ENCODE assay signal across 16 cellular contexts in the genomic region with DNA sequence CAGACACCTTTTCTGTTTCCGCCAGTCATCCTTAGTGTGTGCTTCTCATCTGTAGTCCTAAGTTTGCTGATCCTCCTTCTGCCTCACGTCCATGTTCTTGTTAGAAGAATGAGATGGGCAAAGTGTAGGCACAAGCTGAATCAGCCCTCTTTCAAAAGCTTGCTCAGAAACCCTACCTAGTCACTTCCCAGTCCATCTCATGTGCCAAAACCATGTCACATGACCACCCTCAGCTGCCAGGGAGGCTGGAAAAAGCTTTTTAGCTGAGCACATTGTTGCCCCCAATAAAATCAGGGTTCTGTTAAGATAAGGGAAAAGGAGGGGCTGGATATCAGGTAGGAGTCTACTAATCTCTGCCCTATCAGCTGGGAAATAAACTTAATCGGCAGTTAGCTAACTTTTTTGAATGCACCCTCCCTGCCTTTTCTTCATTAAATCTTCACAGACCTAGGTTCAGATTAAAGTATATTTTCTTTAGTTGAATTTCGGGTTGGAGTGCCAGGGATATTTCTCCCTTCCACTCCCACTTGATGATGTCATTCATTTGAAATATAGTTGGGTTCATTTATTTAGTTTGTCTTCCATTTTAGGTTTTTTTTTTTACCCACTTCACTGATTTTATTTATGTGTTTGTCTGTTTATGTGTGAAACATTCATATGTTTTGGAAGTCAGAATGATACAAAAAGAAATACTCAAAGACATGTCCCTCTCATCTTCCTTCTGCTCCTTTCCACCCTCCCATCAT.
DNase-seq lines count a peak whose midpoint lies in the region; FAIRE-seq and TF ChIP-seq lines count a peak whose summit lies in the region.
"Had no signal": no experiment of that assay in that cellular context is flagged by ENCODE, and none has a peak within 500 bp of the region (broad histone marks: within the 10 kb centered on the region; RNA-seq: fewer than 3 reads in every experiment).

No MANE protein-coding gene starts in this region.

- TF ChIP-seq CTCF in bronchial epithelial cell (IDR thresholded peaks at IDR 0.05; ENCODE audit: insufficient read depth, low read length, severe bottlenecking), result no peak

- no peak overlapping the region for H3K27ac Mint-ChIP-seq in activated naive CD8-positive, alpha-beta T cell treated with anti-CD3 and anti-CD28 coated beads for 36 hours
- H3K27ac Mint-ChIP-seq: activated CD8-positive, alpha-beta T cell treated with anti-CD3 and anti-CD28 coated beads for 36 hours; neural progenitor cell had no signal

- no peak overlapping the region for H3K27ac ChIP-seq in mesendoderm (ENCODE audit: low read depth, low read length)
- H3K27ac ChIP-seq: brain microvascular endothelial cell, neural progenitor cell, Peyer's patch had no signal

- H3K27me3 ChIP-seq in bronchial epithelial cell (ENCODE audit: control insufficient read depth, insufficient read depth, low read length) (no peaks in the 10 kb centered on the region), mesendoderm (ENCODE audit: insufficient read depth, low read length, poor library complexity) (no peaks in the 10 kb centered on the region)
- H3K27me3 ChIP-seq: brain microvascular endothelial cell, neural progenitor cell, Peyer's patch had no signal

- H3K9ac ChIP-seq in mesendoderm (ENCODE audit: low read length), result no peak overlapping the region
- H3K9ac ChIP-seq: neural progenitor cell had no signal

- no peak overlapping the region for H3K4me3 ChIP-seq in bronchial epithelial cell (ENCODE audit: low read depth, low read length)
- H3K4me3 ChIP-seq in mesendoderm (ENCODE audit: low read length), result no peak overlapping the region
- H3K4me3 ChIP-seq: neural progenitor cell, Peyer's patch, smooth muscle cell had no signal

- H3K27me3 Mint-ChIP-seq in activated naive CD8-positive, alpha-beta T cell treated with anti-CD3 and anti-CD28 coated beads for 36 hours, result no peaks in the 10 kb centered on the region

- no peaks in the 10 kb centered on the region for H3K79me1 ChIP-seq in mesendoderm (ENCODE audit: low read length)

- H2BK15ac ChIP-seq in mesendoderm (replicated peaks; ENCODE audit: low read depth), result no peak overlapping the region

- no peak overlapping the region for H4K8ac ChIP-seq in mesendoderm (ENCODE audit: low read depth, low read length)

- no peaks in the 10 kb centered on the region for H3K36me3 Mint-ChIP-seq in activated naive CD8-positive, alpha-beta T cell treated with anti-CD3 and anti-CD28 coated beads for 36 hours
- H3K36me3 Mint-ChIP-seq: CD14-positive monocyte, neural progenitor cell had no signal

- H3K4ac ChIP-seq in mesendoderm (ENCODE audit: low read depth, low read length), result no peak overlapping the region

- no peaks in the 10 kb centered on the region for H3K79me2 ChIP-seq in mesendoderm (ENCODE audit: control insufficient read depth, insufficient read depth, low read length)

- no peaks in the 10 kb centered on the region for H3K9me3 Mint-ChIP-seq in activated naive CD8-positive, alpha-beta T cell treated with anti-CD3 and anti-CD28 coated beads for 36 hours
- H3K9me3 Mint-ChIP-seq: activated CD8-positive, alpha-beta T cell treated with anti-CD3 and anti-CD28 coated beads for 36 hours; CD14-positive monocyte; neural progenitor cell had no signal

- no peak for TF ChIP-seq POLR2A in GM12891 (IDR thresholded peaks at IDR 0.05; ENCODE audit: low read depth, low read length)

- H3K36me3 ChIP-seq in bronchial epithelial cell (ENCODE audit: control insufficient read depth, insufficient read depth, low read length) (no peaks in the 10 kb centered on the region), mesendoderm (ENCODE audit: control insufficient read depth, insufficient read depth, low read length) (no peaks in the 10 kb centered on the region)
- H3K36me3 ChIP-seq: brain microvascular endothelial cell, neural progenitor cell, Peyer's patch had no signal

- FAIRE-seq in bronchial epithelial cell (lab: Jason Lieb, UNC), result peak; percentile 68
- no peak for FAIRE-seq in GM12891 (lab: Jason Lieb, UNC)

- no peak overlapping the region for H3K23ac ChIP-seq in mesendoderm (ENCODE audit: low read length)

- H3K4me2 ChIP-seq in mesendoderm (ENCODE audit: low read length), result no peak overlapping the region
- H3K4me2 ChIP-seq: neural progenitor cell, smooth muscle cell had no signal

- H2BK120ac ChIP-seq in mesendoderm (ENCODE audit: low read depth, low read length), result no peak overlapping the region

- no peaks in the 10 kb centered on the region for H3K4me1 Mint-ChIP-seq in activated naive CD8-positive, alpha-beta T cell treated with anti-CD3 and anti-CD28 coated beads for 36 hours
- H3K4me1 Mint-ChIP-seq: CD14-positive monocyte had no signal

- H3K4me3 Mint-ChIP-seq in activated naive CD8-positive, alpha-beta T cell treated with anti-CD3 and anti-CD28 coated beads for 36 hours, result no peak overlapping the region
- H3K4me3 Mint-ChIP-seq: activated CD8-positive, alpha-beta T cell treated with anti-CD3 and anti-CD28 coated beads for 36 hours; CD14-positive monocyte; neural progenitor cell had no signal

- DNase-seq in Daoy (ENCODE audit: low read depth) (peak; percentile 63), NCI-H2029 (lab: John Stamatoyannopoulos, UW) (peak; percentile 31), bronchial epithelial cell (ENCODE audit: low read depth) (peak; percentile 68), mesendoderm (no peak), NCI-H1694 (lab: John Stamatoyannopoulos, UW) (no peak), GM12891 (ENCODE audit: insufficient read length, low spot score) (no peak)
- no peak for DNase-seq in activated CD4-positive, CD25-positive, alpha-beta regulatory T cell (lab: John Stamatoyannopoulos, UW)
- DNase-seq in activated naive CD8-positive, alpha-beta T cell treated with anti-CD3 and anti-CD28 coated beads for 36 hours, result no peak
- DNase-seq: activated CD8-positive, alpha-beta T cell treated with anti-CD3 and anti-CD28 coated beads for 36 hours; brain microvascular endothelial cell; hippocampal formation; NCI-H2227 treated with DMSO at 0.1 percent for 48 hours had no signal

- H3K4me1 ChIP-seq in mesendoderm (ENCODE audit: control insufficient read depth, low read depth, low read length), result peaks cover 11% of the 10 kb centered on the region

- no peak overlapping the region for H2AK5ac ChIP-seq in mesendoderm (ENCODE audit: low read length)

- no peak overlapping the region for H4K5ac ChIP-seq in mesendoderm (ENCODE audit: low read length)

- H2BK5ac ChIP-seq in mesendoderm (ENCODE audit: low read length), result no peak overlapping the region

- no CpG with 5 or more reads among the region's 4 CpGs for WGBS in mesendoderm (ENCODE audit: extremely low coverage, insufficient coverage, low lambda C conversion rate)

- no peak overlapping the region for H3K18ac ChIP-seq in mesendoderm (ENCODE audit: low read length)

- peak overlapping the region; percentile 11 for H3K56ac ChIP-seq in mesendoderm (ENCODE audit: low read length)

TF ChIP-seq in GM12891, 5 proteins besides CTCF, POLR2A, EP300 and RAD21:
- TF ChIP-seq POLR2AphosphoS5 (IDR thresholded peaks at IDR 0.05; ENCODE audit: low read depth, low read length), result no peak
- TF ChIP-seq POU2F2 (IDR thresholded peaks at IDR 0.05; ENCODE audit: low read depth, low read length), result no peak
- no peak for TF ChIP-seq TAF1 (IDR thresholded peaks at IDR 0.05; ENCODE audit: low read depth, low read length)
- TF ChIP-seq PAX5 (IDR thresholded peaks at IDR 0.05; ENCODE audit: insufficient read depth, low read length, severe bottlenecking), result no peak
- no peak for TF ChIP-seq SPI1 (IDR thresholded peaks at IDR 0.05; ENCODE audit: low read depth, low read length)

Comparison
In these comparisons a context has a peak if more than half of its experiments do, and no peak if none do; other contexts are left out.
1. DNase-seq: peak in Daoy (single experiment), NCI-H2029 (single experiment) and bronchial epithelial cell (single experiment); none in mesendoderm (single experiment), activated CD4-positive, CD25-positive, alpha-beta regulatory T cell (0 of 4), NCI-H1694 (single experiment), activated naive CD8-positive, alpha-beta T cell treated with anti-CD3 and anti-CD28 coated beads for 36 hours (single experiment) and GM12891 (single experiment).